In the genomic region with DNA sequence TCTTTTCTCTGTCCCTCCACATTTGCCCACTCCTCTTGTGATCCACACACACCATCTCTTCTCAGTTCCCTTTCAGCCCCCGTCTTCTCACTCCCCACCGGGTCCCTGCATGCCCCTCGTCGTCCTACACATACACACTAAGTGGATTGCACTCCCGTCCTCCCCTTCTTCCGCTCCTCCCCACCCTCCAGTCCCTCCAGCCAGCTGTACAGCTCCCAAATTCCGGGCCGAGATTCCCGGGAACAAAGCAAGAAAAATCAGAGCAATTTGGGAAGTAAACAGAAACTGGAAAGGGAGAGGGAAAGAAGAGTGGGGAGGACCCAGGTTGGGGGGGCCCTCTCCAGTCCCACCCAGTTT, we compare ENCODE assay signal across 9 cellular contexts. TPM values are rescaled to one million over a fixed set of nuclear protein-coding genes. Genes with fewer than 3 reads are reported as not detected.
DNase-seq lines count a peak whose midpoint lies in the region; ATAC-seq lines count a peak whose summit lies in the region.
"Had no signal": no experiment of that assay in that cellular context is flagged by ENCODE, and none has a peak within 500 bp of the region (broad histone marks: within the 10 kb centered on the region; RNA-seq: fewer than 3 reads in every experiment).

No MANE protein-coding gene starts in this region.

- peak overlapping the region; percentile 65 for H3K4me3 Mint-ChIP-seq in T-helper 2 cell treated with Interferon-gamma antibody and Interleukin-4, amounts not matched to agents 5 μg/mL and 100 μg/mL, for 36 hours
- H3K4me3 Mint-ChIP-seq in activated CD8-positive, alpha-beta T cell treated with anti-CD3 and anti-CD28 coated beads, Interleukin-2, amount 10 ng/mL, durations not matched to agents 7 days and 5 days = peak overlapping the region; percentile 75

- CTCF ChIA-PET in activated CD8-positive, alpha-beta T cell treated with anti-CD3 and anti-CD28 coated beads, Interleukin-2, amount 10 ng/mL, durations not matched to agents 7 days and 5 days (lab: Charles Lee) = interaction anchor here (1.2 to 8.0 kb wide), 3 partner anchors 15 to 36 kb away, joined by 4 to 295 read pairs (median 170); a partner anchor contains a TSS

- H3K4me1 Mint-ChIP-seq in T-helper 2 cell treated with Interferon-gamma antibody and Interleukin-4, amounts not matched to agents 5 μg/mL and 100 μg/mL, for 36 hours (ENCODE audit: low read depth) = peaks cover 27% of the 10 kb centered on the region
- H3K4me1 Mint-ChIP-seq in activated CD8-positive, alpha-beta T cell treated with anti-CD3 and anti-CD28 coated beads, Interleukin-2, amount 10 ng/mL, durations not matched to agents 7 days and 5 days (ENCODE audit: low read depth) = peaks cover 56% of the 10 kb centered on the region

- POLR2A ChIA-PET in activated CD8-positive, alpha-beta T cell treated with anti-CD3 and anti-CD28 coated beads, Interleukin-2, amount 10 ng/mL, durations not matched to agents 7 days and 5 days (lab: Charles Lee) = interaction anchor here (0.6 kb wide), 1 partner anchor 350 kb away, joined by 3 read pairs; no protein-coding TSS in a partner anchor

- DNase-seq in T-helper 2 cell treated with Interferon-gamma antibody and Interleukin-4, amounts not matched to agents 5 μg/mL and 100 μg/mL, for 36 hours (ENCODE audit: low spot score) = no peak
- no peak for DNase-seq in T-helper 2 cell
- DNase-seq in activated CD8-positive, alpha-beta T cell treated with anti-CD3 and anti-CD28 coated beads, Interleukin-2, amount 10 ng/mL, durations not matched to agents 7 days and 5 days = no peak
- no peak for DNase-seq in left ventricle myocardium superior
- no peak for DNase-seq in skeletal muscle cell (ENCODE audit: low read depth)
- no peak for DNase-seq in activated CD4-positive, CD25-positive, alpha-beta regulatory T cell treated with anti-CD3 and anti-CD28 coated beads, Interleukin-2, amount 50 U/mL, for 72 hours
- no peak for DNase-seq in pons (ENCODE audit: low spot score)

- no peaks in the 10 kb centered on the region for H3K9me3 Mint-ChIP-seq in T-helper 2 cell treated with Interferon-gamma antibody and Interleukin-4, amounts not matched to agents 5 μg/mL and 100 μg/mL, for 36 hours
- no peaks in the 10 kb centered on the region for H3K9me3 Mint-ChIP-seq in activated CD8-positive, alpha-beta T cell treated with anti-CD3 and anti-CD28 coated beads, Interleukin-2, amount 10 ng/mL, durations not matched to agents 7 days and 5 days (ENCODE audit: insufficient read depth)

- intact Hi-C loops in left ventricle myocardium superior (cut with micrococcal nuclease) = no loop called here

- ATAC-seq in activated CD8-positive, alpha-beta T cell treated with anti-CD3 and anti-CD28 coated beads, Interleukin-2, amount 10 ng/mL, durations not matched to agents 7 days and 5 days = no peak
- ATAC-seq in left ventricle myocardium superior (peak; percentile 55), GM18498 (IDR thresholded peaks at IDR 0.05; ENCODE audit: unreplicated experiment) (no peak)

- H3K36me3 Mint-ChIP-seq in T-helper 2 cell treated with Interferon-gamma antibody and Interleukin-4, amounts not matched to agents 5 μg/mL and 100 μg/mL, for 36 hours (ENCODE audit: low read depth) = no peaks in the 10 kb centered on the region
- no peaks in the 10 kb centered on the region for H3K36me3 Mint-ChIP-seq in activated CD8-positive, alpha-beta T cell treated with anti-CD3 and anti-CD28 coated beads, Interleukin-2, amount 10 ng/mL, durations not matched to agents 7 days and 5 days (ENCODE audit: low read depth)

- peak overlapping the region; percentile 63 for H3K4me3 ChIP-seq in skeletal muscle cell (ENCODE audit: low read depth, low read length)

- peaks cover 18% of the 10 kb centered on the region for H3K27me3 Mint-ChIP-seq in T-helper 2 cell treated with Interferon-gamma antibody and Interleukin-4, amounts not matched to agents 5 μg/mL and 100 μg/mL, for 36 hours (ENCODE audit: low read depth)
- peaks cover 8% of the 10 kb centered on the region for H3K27me3 Mint-ChIP-seq in activated CD8-positive, alpha-beta T cell treated with anti-CD3 and anti-CD28 coated beads, Interleukin-2, amount 10 ng/mL, durations not matched to agents 7 days and 5 days (ENCODE audit: low read depth)

- no peak overlapping the region for H3K27ac Mint-ChIP-seq in T-helper 2 cell treated with Interferon-gamma antibody and Interleukin-4, amounts not matched to agents 5 μg/mL and 100 μg/mL, for 36 hours
- H3K27ac Mint-ChIP-seq in activated CD8-positive, alpha-beta T cell treated with anti-CD3 and anti-CD28 coated beads, Interleukin-2, amount 10 ng/mL, durations not matched to agents 7 days and 5 days = peak overlapping the region; percentile 86

RNA-seq across cellular contexts. Expression of a gene that starts 0.3 kb away (rescaled TPM):
- 1 to 10 TPM; 3.1 to 5.4 TPM for total RNA-seq in activated CD8-positive, alpha-beta T cell treated with anti-CD3 and anti-CD28 coated beads, Interleukin-2, amount 10 ng/mL, durations not matched to agents 7 days and 5 days
- 45.5 TPM for total RNA-seq in left ventricle myocardium superior

RNA-seq across cellular contexts. Expression of a gene that starts 6.1 kb away (rescaled TPM):
- total RNA-seq in activated CD8-positive, alpha-beta T cell treated with anti-CD3 and anti-CD28 coated beads, Interleukin-2, amount 10 ng/mL, durations not matched to agents 7 days and 5 days = 10 to 100 TPM; 10.8 to 13.3 TPM
- total RNA-seq in left ventricle myocardium superior = 0.12 TPM
- total RNA-seq: dermis microvascular lymphatic vessel endothelial cell had no signal

RNA-seq across cellular contexts. Expression of a gene that starts 18.0 kb away (rescaled TPM):
- total RNA-seq in activated CD8-positive, alpha-beta T cell treated with anti-CD3 and anti-CD28 coated beads, Interleukin-2, amount 10 ng/mL, durations not matched to agents 7 days and 5 days = 10 to 100 TPM; 27.2 to 31.2 TPM
- total RNA-seq in left ventricle myocardium superior = 39.8 TPM

RNA-seq across cellular contexts. Expression of a gene that starts 47.3 kb away (rescaled TPM):
- total RNA-seq in activated CD8-positive, alpha-beta T cell treated with anti-CD3 and anti-CD28 coated beads, Interleukin-2, amount 10 ng/mL, durations not matched to agents 7 days and 5 days = 1 to 10 TPM; 1.0 to 1.4 TPM
- 120 TPM for total RNA-seq in left ventricle myocardium superior

Comparison
In these comparisons a context has a peak if more than half of its experiments do, and no peak if none do; other contexts are left out.
1. RNA of a gene that starts 6.1 kb away (total RNA-seq): 10.8 to 13.3 TPM in activated CD8-positive, alpha-beta T cell treated with anti-CD3 and anti-CD28 coated beads, Interleukin-2, amount 10 ng/mL, durations not matched to agents 7 days and 5 days; 0.12 TPM in left ventricle myocardium superior (single experiment); every median in the first group is over 10 times any median in the second.